8 cellular contexts compared by ENCODE assay signal in genomic region chr11:107799245-107799859, GRCh38. TPM values are rescaled to one million over a fixed set of nuclear protein-coding genes. Genes with fewer than 3 reads are reported as not detected.
DNase-seq lines count a peak whose midpoint lies in the region; ATAC-seq and TF ChIP-seq lines count a peak whose summit lies in the region.

No MANE protein-coding gene starts in this region.

- H3K27ac ChIP-seq in OCI-LY3 (ENCODE audit: low read length) (no peak overlapping the region), neutrophil (no peak overlapping the region), thoracic aorta (peak overlapping the region; percentile 52 to 84)

- H3K36me3 ChIP-seq in Caco-2 (ENCODE audit: control insufficient read depth, insufficient read depth, low read length): no peaks in the 10 kb centered on the region; the same call in 1 of the 2 replicates
- peaks cover 18% of the 10 kb centered on the region for H3K36me3 ChIP-seq in OCI-LY3 (replicated peaks; ENCODE audit: low read depth, low read length)
- H3K36me3 ChIP-seq in neutrophil: no peaks in the 10 kb centered on the region
- peaks cover 7% of the 10 kb centered on the region for H3K36me3 ChIP-seq in thoracic aorta

- H3K4me1 Mint-ChIP-seq in Caco-2 (ENCODE audit: low read depth, unreplicated experiment): no peaks in the 10 kb centered on the region

- no peaks in the 10 kb centered on the region for H3K79me2 ChIP-seq in OCI-LY3 (ENCODE audit: low read length)

- ATAC-seq in GM19395 (IDR thresholded peaks at IDR 0.05; ENCODE audit: unreplicated experiment) (peak; percentile 97), HG03565 (IDR thresholded peaks at IDR 0.05; ENCODE audit: unreplicated experiment) (peak; percentile 71), thoracic aorta (ENCODE audit: insufficient number of reproducible peaks, low FRiP score, low read depth) (peak; percentile 70)

- H3K9me3 ChIP-seq in Caco-2 (peaks cover 6% of the 10 kb centered on the region; the same call in 1 of the 2 replicates), OCI-LY3 (ENCODE audit: insufficient read depth, low read length) (no peaks in the 10 kb centered on the region), neutrophil (no peaks in the 10 kb centered on the region), thoracic aorta (no peaks in the 10 kb centered on the region)

- intact Hi-C loops in Caco-2 (cut with micrococcal nuclease; ENCODE audit: unreplicated experiment): loop anchor here (1.0 to 2.0 kb wide), 4 partner anchors 35 to 99 kb away; partner anchors contain the start of gene SLC35F2

- H3K9ac ChIP-seq in OCI-LY3 (ENCODE audit: low read length): no peak overlapping the region

- peak; percentile 82 to 85 for DNase-seq in Caco-2
- peak; percentile 71 to 75 for DNase-seq in activated T-cell treated with anti-CD3 and anti-CD28 coated beads, Interleukin-2, amount 50 U/mL, for 48 hours
- peak; percentile 75 for DNase-seq in fibroblast of pulmonary artery (ENCODE audit: low read depth)
- peak; percentile 34 for DNase-seq in thoracic aorta (ENCODE audit: low spot score)

- H3K4me2 ChIP-seq in OCI-LY3 (ENCODE audit: low read length): no peak overlapping the region

- no peak overlapping the region for H3K4me3 ChIP-seq in Caco-2 (ENCODE audit: low read depth, low read length)
- H3K4me3 ChIP-seq in OCI-LY3 (ENCODE audit: low read length): no peak overlapping the region
- no peak overlapping the region for H3K4me3 ChIP-seq in fibroblast of pulmonary artery (replicated peaks; ENCODE audit: low read depth, low read length)
- no peak overlapping the region for H3K4me3 ChIP-seq in neutrophil (ENCODE audit: low read depth in 1 of 2, low read length in 1 of 2)
- H3K4me3 ChIP-seq in thoracic aorta: peak overlapping the region; percentile 41

- peaks cover 48% of the 10 kb centered on the region for H3K36me3 Mint-ChIP-seq in Caco-2 (ENCODE audit: insufficient read depth, unreplicated experiment)

- POLR2A ChIA-PET in Caco-2 (lab: Charles Lee): no interaction called here

- no peak overlapping the region for H3K4me3 Mint-ChIP-seq in Caco-2 (ENCODE audit: unreplicated experiment)

- no peak overlapping the region for H3K27ac Mint-ChIP-seq in Caco-2 (ENCODE audit: unreplicated experiment)

- peak; percentile 98 to 99 for TF ChIP-seq CTCF in Caco-2 (IDR thresholded peaks at IDR 0.05; ENCODE audit: insufficient read depth in 1 of 2, low read depth in 1 of 2, low read length in 1 of 2, severe bottlenecking in 1 of 2, unreplicated experiment in 1 of 2)
- peak; percentile 63 for TF ChIP-seq CTCF in OCI-LY3 (IDR thresholded peaks at IDR 0.05; ENCODE audit: low read depth, low read length)
- peak; percentile 99 for TF ChIP-seq CTCF in fibroblast of pulmonary artery (IDR thresholded peaks at IDR 0.05; ENCODE audit: low read length, missing control alignments)
- peak; percentile 86 for TF ChIP-seq CTCF in neutrophil (IDR thresholded peaks at IDR 0.05)
- peak; percentile 95 for TF ChIP-seq CTCF in thoracic aorta (IDR thresholded peaks at IDR 0.05)

- no peak overlapping the region for H2AFZ ChIP-seq in OCI-LY3 (ENCODE audit: low read depth, low read length)

- BruUV-seq in Caco-2 (replicated peaks; lab: Mats Ljungman, UMichigan): no TSS peak

- CTCF ChIA-PET in Caco-2 (lab: Charles Lee): interaction anchor here (0.7 to 0.9 kb wide), 3 partner anchors 15 to 341 kb away, joined by 3 to 4 read pairs (median 3); no protein-coding TSS in a partner anchor

- no peaks in the 10 kb centered on the region for H3K27me3 ChIP-seq in Caco-2 (replicated peaks; ENCODE audit: control insufficient read depth, insufficient read depth, low read length)
- H3K27me3 ChIP-seq in OCI-LY3 (ENCODE audit: low read depth, low read length): no peaks in the 10 kb centered on the region
- peaks cover 18% of the 10 kb centered on the region for H3K27me3 ChIP-seq in neutrophil
- H3K27me3 ChIP-seq in thoracic aorta (replicated peaks; ENCODE audit: insufficient read depth): no peaks in the 10 kb centered on the region

- no peaks in the 10 kb centered on the region for H4K20me1 ChIP-seq in OCI-LY3 (ENCODE audit: insufficient read depth, low read length)

- peaks cover 4% of the 10 kb centered on the region for H3K4me1 ChIP-seq in Caco-2
- H3K4me1 ChIP-seq in OCI-LY3 (ENCODE audit: low read length): no peaks in the 10 kb centered on the region
- no peaks in the 10 kb centered on the region for H3K4me1 ChIP-seq in neutrophil (ENCODE audit: control insufficient read depth in 1 of 2, insufficient read depth in 1 of 2, low read depth in 1 of 2, low read length in 1 of 2)
- H3K4me1 ChIP-seq in thoracic aorta (ENCODE audit: control insufficient read depth in 1 of 2, low read depth in 2 of 2): peaks cover 7 to 12% of the 10 kb centered on the region in 2 donors

- peaks cover 10% of the 10 kb centered on the region for H3K9me3 Mint-ChIP-seq in Caco-2 (ENCODE audit: unreplicated experiment)

- no peaks in the 10 kb centered on the region for H3K27me3 Mint-ChIP-seq in Caco-2 (ENCODE audit: insufficient read depth, unreplicated experiment)

RNA-seq across cellular contexts. Expression of gene SLC35F2, which starts 59.2 kb away (rescaled TPM):
- 42.5 and 44.9 TPM in 2 replicates for total RNA-seq in Caco-2 (2022)
- 10 to 100 TPM; 10.0 to 13.5 TPM for total RNA-seq in thoracic aorta

Comparison
In these comparisons a context has a peak if more than half of its experiments do, and no peak if none do; other contexts are left out.
1. H3K27ac ChIP-seq: peak in thoracic aorta (2 of 2); none in OCI-LY3 (single experiment) and neutrophil (single experiment).
2. Peak in every context shown above with its lines, with median percentiles within 50 percentile points of each other: DNase-seq, CTCF ChIP-seq and ATAC-seq.